ENCODE assay signal across 15 cellular contexts in the genomic region with DNA sequence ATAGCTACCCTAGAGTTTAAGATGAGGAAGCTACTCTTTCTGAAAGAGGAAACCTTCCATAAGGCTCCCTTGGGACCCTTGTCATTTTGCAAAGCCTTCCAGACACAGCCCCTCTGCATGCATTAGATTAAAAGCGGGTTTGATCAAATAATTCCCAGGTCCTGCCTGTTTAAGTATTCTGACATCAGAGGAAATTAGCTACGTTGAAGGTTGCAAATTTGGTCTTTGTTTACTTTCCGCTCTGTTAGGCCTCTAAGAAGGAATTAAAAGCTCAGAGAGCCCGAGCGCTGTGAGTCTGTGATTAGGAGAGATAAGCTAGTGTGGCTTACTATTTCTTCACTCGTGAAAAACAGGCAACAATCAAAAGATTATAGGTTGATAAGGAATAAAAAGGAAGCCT. TPM values are rescaled to one million over a fixed set of nuclear protein-coding genes. Genes with fewer than 3 reads are reported as not detected.
A peak's percentile ranks its signal among the peaks of the same experiment; 100 is the strongest.
DNase-seq lines count a peak whose midpoint lies in the region; ATAC-seq lines count a peak whose summit lies in the region.
"Had no signal": no experiment of that assay in that cellular context is flagged by ENCODE, and none has a peak within 500 bp of the region (broad histone marks: within the 10 kb centered on the region; RNA-seq: fewer than 3 reads in every experiment).

No MANE protein-coding gene starts in this region.

- no peak overlapping the region; a peak in 1 of 20 replicates for H3K4me3 ChIP-seq in BLaER1 treated with 17β-estradiol and CSF1 and Interleukin-3, amounts not matched to agents 10 nM and 100 nM
- H3K4me3 ChIP-seq: ascending aorta, transverse colon had no signal

- H3K27ac ChIP-seq in BLaER1 treated with 17β-estradiol and CSF1 and Interleukin-3, amounts not matched to agents 10 nM and 100 nM = peak overlapping the region in 8 of 11 experiments; percentile 0 to 51 (median 22); a peak in 8 of 22 replicates
- H3K27ac ChIP-seq: ascending aorta, RWPE1, transverse colon had no signal

- H3K4me1 ChIP-seq in BLaER1 treated with 17β-estradiol and CSF1 and Interleukin-3, amounts not matched to agents 10 nM and 100 nM = peaks cover 27 to 40% (median 32%) of the 10 kb centered on the region in 10 experiments

- POLR2A ChIA-PET in activated CD8-positive, alpha-beta T cell treated with anti-CD3 and anti-CD28 coated beads, Interleukin-2, amount 10 ng/mL, durations not matched to agents 7 days and 5 days (lab: Charles Lee) = no interaction called here

- no peaks in the 10 kb centered on the region for H3K9me3 Mint-ChIP-seq in activated CD8-positive, alpha-beta T cell treated with anti-CD3 and anti-CD28 coated beads, Interleukin-2, amount 10 ng/mL, durations not matched to agents 7 days and 5 days (ENCODE audit: insufficient read depth)

- no peak for ATAC-seq in activated CD8-positive, alpha-beta T cell treated with anti-CD3 and anti-CD28 coated beads, Interleukin-2, amount 10 ng/mL, durations not matched to agents 7 days and 5 days
- ATAC-seq in GM21529 (IDR thresholded peaks at IDR 0.05; ENCODE audit: unreplicated experiment) = no peak
- ATAC-seq: sciatic nerve had no signal

- H4K20me1 ChIP-seq in BLaER1 treated with 17β-estradiol and CSF1 and Interleukin-3, amounts not matched to agents 10 nM and 100 nM = no peaks in the 10 kb centered on the region

- peaks cover 8 to 16% (median 10%) of the 10 kb centered on the region in 11 experiments; a peak in 15 of 22 replicates for H3K9me3 ChIP-seq in BLaER1 treated with 17β-estradiol and CSF1 and Interleukin-3, amounts not matched to agents 10 nM and 100 nM (replicated peaks in 1 of 11)
- H3K9me3 ChIP-seq: ascending aorta, transverse colon had no signal

- peaks cover 28% of the 10 kb centered on the region for H3K27me3 Mint-ChIP-seq in activated CD8-positive, alpha-beta T cell treated with anti-CD3 and anti-CD28 coated beads, Interleukin-2, amount 10 ng/mL, durations not matched to agents 7 days and 5 days (ENCODE audit: low read depth)

- no peak overlapping the region for H3K27ac Mint-ChIP-seq in activated CD8-positive, alpha-beta T cell treated with anti-CD3 and anti-CD28 coated beads, Interleukin-2, amount 10 ng/mL, durations not matched to agents 7 days and 5 days

- H3K36me3 Mint-ChIP-seq in activated CD8-positive, alpha-beta T cell treated with anti-CD3 and anti-CD28 coated beads, Interleukin-2, amount 10 ng/mL, durations not matched to agents 7 days and 5 days (ENCODE audit: low read depth) = no peaks in the 10 kb centered on the region

- H3K9ac ChIP-seq in BLaER1 treated with 17β-estradiol and CSF1 and Interleukin-3, amounts not matched to agents 10 nM and 100 nM = peak overlapping the region in 4 of 11 experiments; percentile 1 to 35 (median 26); a peak in 3 of 22 replicates

- H3K36me3 ChIP-seq in BLaER1 treated with 17β-estradiol and CSF1 and Interleukin-3, amounts not matched to agents 10 nM and 100 nM = no peaks in the 10 kb centered on the region
- H3K36me3 ChIP-seq: ascending aorta, transverse colon had no signal

- DNase-seq in NAMALWA (ENCODE audit: low spot score) (peak; percentile 66), NCI-H748 (lab: John Stamatoyannopoulos, UW; ENCODE audit: unreplicated experiment) (peak; percentile 91), germinal center (ENCODE audit: low spot score) (peak; percentile 3), DMS114 treated with DMSO at 0.1 percent for 48 hours (lab: John Stamatoyannopoulos, UW; ENCODE audit: unreplicated experiment) (no peak), GOT3 (lab: John Stamatoyannopoulos, UW) (no peak)
- no peak for DNase-seq in activated CD8-positive, alpha-beta T cell treated with anti-CD3 and anti-CD28 coated beads, Interleukin-2, amount 10 ng/mL, durations not matched to agents 7 days and 5 days
- DNase-seq: activated T-cell treated with anti-CD3 and anti-CD28 coated beads, Interleukin-2, amount 50 U/mL, for 1 hour; H7; hippocampal formation; transverse colon had no signal

- H3K27me3 ChIP-seq in BLaER1 treated with 17β-estradiol and CSF1 and Interleukin-3, amounts not matched to agents 10 nM and 100 nM = peaks cover 29 to 32% (median 30%) of the 10 kb centered on the region in 11 experiments
- H3K27me3 ChIP-seq: ascending aorta had no signal

- CTCF ChIA-PET in activated CD8-positive, alpha-beta T cell treated with anti-CD3 and anti-CD28 coated beads, Interleukin-2, amount 10 ng/mL, durations not matched to agents 7 days and 5 days (lab: Charles Lee) = no interaction called here

- peak overlapping the region; percentile 58 to 99 (median 94) for H3K4me2 ChIP-seq in BLaER1 treated with 17β-estradiol and CSF1 and Interleukin-3, amounts not matched to agents 10 nM and 100 nM

- no peaks in the 10 kb centered on the region for H3K4me1 Mint-ChIP-seq in activated CD8-positive, alpha-beta T cell treated with anti-CD3 and anti-CD28 coated beads, Interleukin-2, amount 10 ng/mL, durations not matched to agents 7 days and 5 days (ENCODE audit: low read depth)

- no peak overlapping the region for H3K4me3 Mint-ChIP-seq in activated CD8-positive, alpha-beta T cell treated with anti-CD3 and anti-CD28 coated beads, Interleukin-2, amount 10 ng/mL, durations not matched to agents 7 days and 5 days

RNA-seq across cellular contexts. Expression of gene THSD7A, which starts 1.4 kb away (rescaled TPM):
- not detected for total RNA-seq in activated CD8-positive, alpha-beta T cell treated with anti-CD3 and anti-CD28 coated beads, Interleukin-2, amount 10 ng/mL, durations not matched to agents 7 days and 5 days

Comparison
In these comparisons a context has a peak if more than half of its experiments do, and no peak if none do; other contexts are left out.
1. DNase-seq: peak in NAMALWA (single experiment), NCI-H748 (single experiment) and germinal center (single experiment); none in activated CD8-positive, alpha-beta T cell treated with anti-CD3 and anti-CD28 coated beads, Interleukin-2, amount 10 ng/mL, durations not matched to agents 7 days and 5 days (single experiment), DMS114 treated with DMSO at 0.1 percent for 48 hours (single experiment) and GOT3 (single experiment).